27 cellular contexts compared by ENCODE assay signal in genomic region chr5:113382736-113383135, GRCh38. TPM values are rescaled to one million over a fixed set of nuclear protein-coding genes. Genes with fewer than 3 reads are reported as not detected.
A peak's percentile ranks its signal among the peaks of the same experiment; 100 is the strongest.
DNase-seq lines count a peak whose midpoint lies in the region; ATAC-seq and TF ChIP-seq lines count a peak whose summit lies in the region.
"Had no signal": no experiment of that assay in that cellular context is flagged by ENCODE, and none has a peak within 500 bp of the region (broad histone marks: within the 10 kb centered on the region; RNA-seq: fewer than 3 reads in every experiment).

No MANE protein-coding gene starts in this region.

- no peak overlapping the region for H3K14ac ChIP-seq in trophoblast cell (ENCODE audit: low read length)

- no peak overlapping the region for H2BK120ac ChIP-seq in trophoblast cell (ENCODE audit: insufficient read depth, low read length, poor library complexity)

- no peak overlapping the region for H4K91ac ChIP-seq in trophoblast cell (ENCODE audit: low read depth, low read length)

- no peak overlapping the region for H2BK5ac ChIP-seq in trophoblast cell (ENCODE audit: low read depth, low read length, poor library complexity)

- no peaks in the 10 kb centered on the region for H3K79me2 ChIP-seq in trophoblast cell (ENCODE audit: control insufficient read depth, insufficient read depth, low read length, poor library complexity)

- no peak overlapping the region for H4K12ac ChIP-seq in trophoblast cell (ENCODE audit: low read depth, low read length)

- no peak overlapping the region for H3K9ac ChIP-seq in trophoblast cell (ENCODE audit: low read length)
- H3K9ac ChIP-seq: KMS-11 had no signal

- H4K8ac ChIP-seq in trophoblast cell (ENCODE audit: low read depth, low read length), result no peak overlapping the region

- TF ChIP-seq CTCF in choroid plexus epithelial cell (conservative IDR thresholded peaks at IDR 0.05; ENCODE audit: low read depth, low read length), result no peak
- no peak for TF ChIP-seq CTCF in spleen (IDR thresholded peaks at IDR 0.05 in 8 of 11, conservative IDR thresholded peaks at IDR 0.05 in 3 of 11)
- TF ChIP-seq CTCF in vagina (IDR thresholded peaks at IDR 0.05), result no peak

- no peaks in the 10 kb centered on the region for H3K36me3 ChIP-seq in trophoblast cell (ENCODE audit: control insufficient read depth in 1 of 2, insufficient read depth in 2 of 2, low read length in 2 of 2)
- H3K36me3 ChIP-seq in spleen, result no peaks in the 10 kb centered on the region
- no peaks in the 10 kb centered on the region for H3K36me3 ChIP-seq in vagina
- H3K36me3 ChIP-seq: thyroid gland had no signal

- DNase-seq in HPDE6-E6E7 (ENCODE audit: extremely low spot score), result peak; percentile 80
- DNase-seq in NCI-H226, result peak; percentile 29
- peak; percentile 16 for DNase-seq in choroid plexus epithelial cell (ENCODE audit: low read depth)
- peak; percentile 37 to 48 for DNase-seq in trophoblast cell
- DNase-seq in spleen, result no peak
- no peak for DNase-seq in activated T-cell treated with anti-CD3 and anti-CD28 coated beads, Interleukin-2, amount 50 U/mL, for 48 hours
- no peak for DNase-seq in vagina (ENCODE audit: extremely low spot score in 2 of 2)
- DNase-seq: activated CD4-positive, alpha-beta T cell treated with anti-CD3 and anti-CD28 coated beads for 1 hour; activated naive CD4-positive, alpha-beta T cell treated with Interleukin-2 at 50 U/mL for 16 hours; activated T-cell treated with anti-CD3 and anti-CD28 coated beads, Interleukin-2, amount 50 U/mL, for 4 hours; caudate nucleus; CD4-positive, alpha-beta T cell; DMS153; GF-D8; kidney glomerular epithelial cell; mesenchymal stem cell; NCI-H1417 treated with DMSO at 0.1 percent for 48 hours; NCI-H2171; NCI-H526; small intestine; stimulated activated CD4-positive, alpha-beta T cell treated with anti-CD3 and anti-CD28 coated beads, Interleukin-2, amount 100 ng/mL, for 48 hours; stimulated activated naive CD8-positive, alpha-beta T cell treated with anti-CD3 and anti-CD28 coated beads, Interleukin-15, Interleukin-2, amounts not matched to agents 100 U/mL and 50 U/mL, for 24 hours; thyroid gland had no signal

- H3K4me3 ChIP-seq in choroid plexus epithelial cell (ENCODE audit: low read depth, low read length) (no peak overlapping the region), trophoblast cell (ENCODE audit: low read depth, low read length) (no peak overlapping the region), spleen (no peak overlapping the region), vagina (no peak overlapping the region)
- H3K4me3 ChIP-seq: thyroid gland had no signal

- H3K4me1 ChIP-seq in trophoblast cell (ENCODE audit: control insufficient read depth in 1 of 2, insufficient read depth in 2 of 2, low read length in 2 of 2) (no peaks in the 10 kb centered on the region), spleen (peaks cover 11 to 17% (median 14%) of the 10 kb centered on the region in 6 donors), vagina (peaks cover 8% of the 10 kb centered on the region)
- H3K4me1 ChIP-seq: thyroid gland had no signal

- no peak for ATAC-seq in HG03469 (IDR thresholded peaks at IDR 0.05; ENCODE audit: unreplicated experiment)
- ATAC-seq: activated T-cell treated with anti-CD3 and anti-CD28 coated beads, Interleukin-2, amount 50 U/mL, for 4 hours; stimulated activated naive CD8-positive, alpha-beta T cell treated with anti-CD3 and anti-CD28 coated beads, Interleukin-15, Interleukin-2, amounts not matched to agents 100 U/mL and 50 U/mL, for 24 hours had no signal

- H3K27ac ChIP-seq in trophoblast cell (ENCODE audit: low read depth, low read length), result no peak overlapping the region
- H3K27ac ChIP-seq in spleen, result no peak overlapping the region
- no peak overlapping the region for H3K27ac ChIP-seq in vagina
- H3K27ac ChIP-seq: KMS-11, thyroid gland had no signal

- no peak overlapping the region for H2AFZ ChIP-seq in trophoblast cell (ENCODE audit: insufficient read depth, low read length, poor library complexity)

- no peak overlapping the region for H3K4ac ChIP-seq in trophoblast cell (ENCODE audit: low read depth, low read length)

- no peak overlapping the region for H3K18ac ChIP-seq in trophoblast cell (ENCODE audit: low read length)

- H3K27me3 ChIP-seq in trophoblast cell (ENCODE audit: insufficient read depth, low read length) (no peaks in the 10 kb centered on the region), spleen (replicated peaks in 1 of 7) (peaks cover 0 to 35% (median 0%) of the 10 kb centered on the region in 7 donors), vagina (no peaks in the 10 kb centered on the region)
- H3K27me3 ChIP-seq: thyroid gland had no signal

- no peak overlapping the region for H3K23ac ChIP-seq in trophoblast cell (ENCODE audit: low read length)

- no peak overlapping the region for H2BK12ac ChIP-seq in trophoblast cell (ENCODE audit: low read length)

- H3K9me3 ChIP-seq in trophoblast cell (ENCODE audit: insufficient read depth, low read depth, low read length) (no peaks in the 10 kb centered on the region), spleen (no peaks in the 10 kb centered on the region), vagina (no peaks in the 10 kb centered on the region)
- H3K9me3 ChIP-seq: thyroid gland had no signal

- WGBS in trophoblast cell (ENCODE audit: extremely low coverage, insufficient coverage, insufficient read length), result no CpG with 5 or more reads among the region's 1 CpG
- WGBS in spleen, 5 donors, result 15 to 42% (median 24%) methylated on average over 1 of the region's 1 CpG

- TF ChIP-seq POLR2A in spleen (IDR thresholded peaks at IDR 0.05) (no peak), vagina (IDR thresholded peaks at IDR 0.05) (no peak)

- H3K79me1 ChIP-seq in trophoblast cell (ENCODE audit: low read length), result no peaks in the 10 kb centered on the region

- no peak overlapping the region for H2AK5ac ChIP-seq in trophoblast cell (ENCODE audit: low read length)

- intact Hi-C loops in spleen (cut with DNase I; ENCODE audit: low total_unique reads) (loop anchor here (10.0 kb wide), 1 partner anchor 222 kb away; no protein-coding TSS in a partner anchor), vagina (cut with DNase I) (no loop called here)

- no peak overlapping the region for H3K4me2 ChIP-seq in trophoblast cell (ENCODE audit: low read length)
- H3K4me2 ChIP-seq: KMS-11 had no signal

RNA-seq across cellular contexts. Expression of gene TSSK1B, which starts 52.1 kb away (rescaled TPM):
- polyA plus RNA-seq in trophoblast cell (2013), result not detected in 2 replicates
- total RNA-seq in spleen, result not detected
- polyA plus RNA-seq in spleen, result not detected
- 1.2 TPM for total RNA-seq in vagina
- total RNA-seq: activated T-cell treated with anti-CD3 and anti-CD28 coated beads, Interleukin-2, amount 50 U/mL, for 4 hours; CD4-positive, alpha-beta T cell; epithelial cell of proximal tubule; HT-29 had no signal
- polyA plus RNA-seq: small intestine had no signal

Comparison
In these comparisons a context has a peak if more than half of its experiments do, and no peak if none do; other contexts are left out.
1. DNase-seq: peak in HPDE6-E6E7 (single experiment), NCI-H226 (single experiment), choroid plexus epithelial cell (single experiment) and trophoblast cell (2 of 2); none in spleen (single experiment), activated T-cell treated with anti-CD3 and anti-CD28 coated beads, Interleukin-2, amount 50 U/mL, for 48 hours (0 of 2) and vagina (0 of 2).